ENCODE assay signal across 11 cellular contexts in genomic region chr1:54564312-54565112, GRCh38. TPM values are rescaled to one million over a fixed set of nuclear protein-coding genes. Genes with fewer than 3 reads are reported as not detected.
DNase-seq lines count a peak whose midpoint lies in the region; ATAC-seq and TF ChIP-seq lines count a peak whose summit lies in the region.
"Had no signal": no experiment of that assay in that cellular context is flagged by ENCODE, and none has a peak within 500 bp of the region (broad histone marks: within the 10 kb centered on the region; RNA-seq: fewer than 3 reads in every experiment).

No MANE protein-coding gene starts in this region.

- no peak for TF ChIP-seq CTCF in osteocyte (IDR thresholded peaks at IDR 0.05)

- peak overlapping the region; percentile 78 for H3K27ac ChIP-seq in duodenal mucosa (ENCODE audit: low read depth, low read length)
- H3K27ac ChIP-seq: BLaER1 had no signal

- DNase-seq in DMS153 (lab: John Stamatoyannopoulos, UW) (peak; percentile 93), NCI-H146 treated with DMSO at 0.1 percent for 48 hours (lab: John Stamatoyannopoulos, UW; ENCODE audit: unreplicated experiment) (peak; percentile 81), osteocyte (ENCODE audit: extremely low spot score, unreplicated experiment) (no peak), NOMO-1 treated with DMSO at 0.1 percent for 48 hours (lab: John Stamatoyannopoulos, UW; ENCODE audit: unreplicated experiment) (no peak)
- DNase-seq: cerebellar nuclear complex had no signal

- H3K36me3 Mint-ChIP-seq in osteocyte (ENCODE audit: unreplicated experiment): no peaks in the 10 kb centered on the region

- H3K4me3 ChIP-seq in duodenal mucosa (ENCODE audit: low read depth in 1 of 2, low read length in 2 of 2) (peak overlapping the region; percentile 76 to 77), mucosa of stomach (ENCODE audit: low read length) (peak overlapping the region; percentile 80)
- H3K4me3 ChIP-seq: BLaER1 had no signal

- H3K36me3 ChIP-seq in duodenal mucosa (ENCODE audit: control insufficient read depth in 1 of 2, insufficient read depth in 2 of 2, low read length in 2 of 2) (peaks cover 0 to 8% of the 10 kb centered on the region in 2 donors), mucosa of stomach (ENCODE audit: control insufficient read depth, insufficient read depth, low read length) (no peaks in the 10 kb centered on the region)
- H3K36me3 ChIP-seq: BLaER1 had no signal

- H3K4me1 ChIP-seq in duodenal mucosa (ENCODE audit: control insufficient read depth in 1 of 2, insufficient read depth in 2 of 2, low read length in 2 of 2): peaks cover 16 to 22% of the 10 kb centered on the region in 2 donors
- peaks cover 35% of the 10 kb centered on the region for H3K4me1 ChIP-seq in mucosa of stomach (ENCODE audit: control insufficient read depth, insufficient read depth, low read length)
- H3K4me1 ChIP-seq: BLaER1 had no signal

- peak overlapping the region; percentile 72 to 89 for H3K9ac ChIP-seq in duodenal mucosa (ENCODE audit: low read depth in 1 of 2, low read length in 2 of 2)
- H3K9ac ChIP-seq in mucosa of stomach (ENCODE audit: low read length): peak overlapping the region; percentile 71
- H3K9ac ChIP-seq: BLaER1 had no signal

- H3K9me3 ChIP-seq in duodenal mucosa (ENCODE audit: control insufficient read depth in 1 of 2, low read length in 2 of 2): no peaks in the 10 kb centered on the region
- no peaks in the 10 kb centered on the region for H3K9me3 ChIP-seq in mucosa of stomach (ENCODE audit: control insufficient read depth, low read length)
- H3K9me3 ChIP-seq: BLaER1 had no signal

- no peak overlapping the region for H3K27ac Mint-ChIP-seq in osteocyte (ENCODE audit: unreplicated experiment)
- H3K27ac Mint-ChIP-seq: activated T-helper 1 cell treated with anti-CD3 and anti-CD28 coated beads, Interleukin-12 subunit alpha, Interleukin-12 subunit beta, Interleukin-2, Interleukin-4 antibody, amounts not matched to agents 30 ng/mL and 10 ng/mL and 1 ng/mL, durations not matched to agents 14 hours and 24 hours and 36 hours had no signal

- peaks cover 6% of the 10 kb centered on the region for H3K4me1 Mint-ChIP-seq in osteocyte (ENCODE audit: unreplicated experiment)

- no peak for ATAC-seq in GM18868 (IDR thresholded peaks at IDR 0.05; ENCODE audit: unreplicated experiment)
- no peak for ATAC-seq in GM21381 (IDR thresholded peaks at IDR 0.05; ENCODE audit: unreplicated experiment)

- no peak overlapping the region for H3K4me3 Mint-ChIP-seq in osteocyte (ENCODE audit: unreplicated experiment)
- H3K4me3 Mint-ChIP-seq: activated T-helper 1 cell treated with anti-CD3 and anti-CD28 coated beads, Interleukin-12 subunit alpha, Interleukin-12 subunit beta, Interleukin-2, Interleukin-4 antibody, amounts not matched to agents 30 ng/mL and 10 ng/mL and 1 ng/mL, durations not matched to agents 14 hours and 24 hours and 36 hours had no signal

- no peaks in the 10 kb centered on the region for H3K9me3 Mint-ChIP-seq in osteocyte (ENCODE audit: unreplicated experiment)
- H3K9me3 Mint-ChIP-seq: activated T-helper 1 cell treated with anti-CD3 and anti-CD28 coated beads, Interleukin-12 subunit alpha, Interleukin-12 subunit beta, Interleukin-2, Interleukin-4 antibody, amounts not matched to agents 30 ng/mL and 10 ng/mL and 1 ng/mL, durations not matched to agents 14 hours and 24 hours and 36 hours had no signal

- H3K27me3 Mint-ChIP-seq in osteocyte (ENCODE audit: unreplicated experiment): no peaks in the 10 kb centered on the region

- H3K27me3 ChIP-seq in duodenal mucosa (ENCODE audit: control insufficient read depth in 1 of 2, insufficient read depth in 2 of 2, low read length in 2 of 2) (no peaks in the 10 kb centered on the region), mucosa of stomach (ENCODE audit: control insufficient read depth, insufficient read depth, low read length) (no peaks in the 10 kb centered on the region)
- H3K27me3 ChIP-seq: BLaER1 had no signal

RNA-seq across cellular contexts. Expression of gene ACOT11, which starts 16.5 kb away (rescaled TPM):
- total RNA-seq in osteocyte: 0.24 and 0.35 TPM in 2 replicates

RNA-seq across cellular contexts. Expression of gene FAM151A, which starts 58.8 kb away (rescaled TPM):
- not detected in 2 replicates for total RNA-seq in osteocyte
- total RNA-seq: activated T-helper 1 cell treated with anti-CD3 and anti-CD28 coated beads, Interleukin-12 subunit alpha, Interleukin-12 subunit beta, Interleukin-2, Interleukin-4 antibody, amounts not matched to agents 30 ng/mL and 10 ng/mL and 1 ng/mL, durations not matched to agents 14 hours and 24 hours and 36 hours had no signal

Comparison
In these comparisons a context has a peak if more than half of its experiments do, and no peak if none do; other contexts are left out.
1. DNase-seq: peak in DMS153 (single experiment) and NCI-H146 treated with DMSO at 0.1 percent for 48 hours (single experiment); none in osteocyte (single experiment) and NOMO-1 treated with DMSO at 0.1 percent for 48 hours (single experiment).